Comparison of ENCODE assay signal across 29 cellular contexts in genomic region chr6:33001685-33002084, GRCh38. TPM values are rescaled to one million over a fixed set of nuclear protein-coding genes. Genes with fewer than 3 reads are reported as not detected.
"Had no signal": no experiment of that assay in that cellular context is flagged by ENCODE, and none has a peak within 500 bp of the region (broad histone marks: within the 10 kb centered on the region; RNA-seq: fewer than 3 reads in every experiment).

No MANE protein-coding gene starts in this region.

- ATAC-seq: left colon, left lung, lower lobe of right lung, natural killer cell, right lobe of liver had no signal

- DNase-seq: hypothalamus; immature natural killer cell; kidney; left colon; left lung; lower lobe of right lung; mammary epithelial cell; mesenchymal stem cell; natural killer cell; nephron progenitor cell; occipital lobe; right lobe of liver; stimulated activated CD4-positive, alpha-beta T cell treated with anti-CD3 and anti-CD28 coated beads, Interleukin-1b, Interleukin-23, amount 100 ng/mL, for 48 hours; stimulated activated CD4-positive, alpha-beta T cell treated with anti-CD3 and anti-CD28 coated beads, Interleukin-2, amount 100 ng/mL, for 48 hours; stimulated activated CD4-positive, alpha-beta T cell treated with anti-CD3 and anti-CD28 coated beads, Interleukin-4, amount 100 ng/mL, for 4 hours; stimulated activated CD8-positive, alpha-beta memory T cell treated with anti-CD3 and anti-CD28 coated beads, Interleukin-4, amount 100 ng/mL, for 48 hours; stimulated activated naive CD4-positive, alpha-beta T cell; substantia nigra; transverse colon; upper lobe of left lung had no signal

- H3K4me3 ChIP-seq: left lung, lower lobe of right lung, neural progenitor cell, right atrium auricular region, right lobe of liver, smooth muscle cell, transverse colon, upper lobe of left lung, vagina had no signal

- H3K4me3 Mint-ChIP-seq: immature natural killer cell; natural killer cell; nephron progenitor cell; neural progenitor cell; stimulated activated naive CD8-positive, alpha-beta T cell treated with anti-CD3 and anti-CD28 coated beads, Interleukin-15, Interleukin-2, amounts not matched to agents 100 ng/mL and 50 ng/mL, for 24 hours had no signal

- H3K27ac ChIP-seq: left lung, lower lobe of right lung, neural progenitor cell, neutrophil, parathyroid adenoma, right atrium auricular region, right lobe of liver, transverse colon, upper lobe of left lung, vagina had no signal

- H3K4me1 Mint-ChIP-seq: immature natural killer cell, natural killer cell, neural progenitor cell had no signal

- H3K9me3 Mint-ChIP-seq: immature natural killer cell; natural killer cell; nephron progenitor cell; neural progenitor cell; stimulated activated naive CD8-positive, alpha-beta T cell treated with anti-CD3 and anti-CD28 coated beads, Interleukin-15, Interleukin-2, amounts not matched to agents 100 ng/mL and 50 ng/mL, for 24 hours had no signal

- H3K36me3 Mint-ChIP-seq: immature natural killer cell, natural killer cell, neural progenitor cell had no signal

- H3K27ac Mint-ChIP-seq: immature natural killer cell; natural killer cell; nephron progenitor cell; neural progenitor cell; stimulated activated naive CD8-positive, alpha-beta T cell treated with anti-CD3 and anti-CD28 coated beads, Interleukin-15, Interleukin-2, amounts not matched to agents 100 ng/mL and 50 ng/mL, for 24 hours had no signal

- H3K27me3 ChIP-seq: right atrium auricular region, right lobe of liver, upper lobe of left lung, vagina had no signal

- H3K36me3 ChIP-seq: left lung, lower lobe of right lung, neural progenitor cell, neutrophil, right atrium auricular region, right lobe of liver, transverse colon, upper lobe of left lung, vagina had no signal

- H3K9me3 ChIP-seq: left lung, lower lobe of right lung, neutrophil, right atrium auricular region, right lobe of liver, transverse colon, upper lobe of left lung, vagina had no signal

- H3K4me1 ChIP-seq: lower lobe of right lung, neural progenitor cell, parathyroid adenoma, right atrium auricular region, right lobe of liver, transverse colon, vagina had no signal

RNA-seq across cellular contexts. Expression of gene HLA-DOA, which starts 7.7 kb away (rescaled TPM):
- total RNA-seq: osteocyte, pulmonary artery endothelial cell had no signal
- polyA plus RNA-seq: smooth muscle cell had no signal
